ENCODE assay signal across 1 cellular context in genomic region chr9:38170763-38171537, GRCh38.
TF ChIP-seq lines count a peak whose summit lies in the region.
"Not testable (repeated sequence)": the region's sequence is repeated elsewhere in the genome, so short reads cannot be mapped to it uniquely, and the experiment has no call there.

No MANE protein-coding gene starts in this region.

TF ChIP-seq in K562, 482 proteins besides CTCF, POLR2A, EP300 and RAD21 (continued from another document and continues in another):
- TF ChIP-seq MLLT1 (IDR thresholded peaks at IDR 0.05) (peak in 1 of 2 experiments; percentile 53; a peak in 1 of 4 replicates), TOE1 (IDR thresholded peaks at IDR 0.05; ENCODE audit: borderline replicate concordance) (peak; percentile 91), SMARCC2 (IDR thresholded peaks at IDR 0.05; ENCODE audit: low read depth) (peak; percentile 63; the same call in 1 of the 2 replicates), KLF16 (IDR thresholded peaks at IDR 0.05) (0 out of 2 replicates have a peak, but pooled peaks have one; percentile 15), ZNF280A (IDR thresholded peaks at IDR 0.05; ENCODE audit: low read depth, partially characterized antibody) (peak; percentile 95), ESRRA (IDR thresholded peaks at IDR 0.05; ENCODE audit: borderline replicate concordance, low read depth) (peak; percentile 73), FOXA3 (CRISPR knock-in tag; conservative IDR thresholded peaks at IDR 0.05 in 1 of 2, IDR thresholded peaks at IDR 0.05 in 1 of 2) (peak in 1 of 2 experiments; percentile 53; a peak in 1 of 4 replicates), ZNF639 (CRISPR knock-in tag; conservative IDR thresholded peaks at IDR 0.05 in 1 of 2, IDR thresholded peaks at IDR 0.05 in 1 of 2) (peak in 1 of 2 experiments; percentile 64; a peak in 2 of 4 replicates), MTA1 (IDR thresholded peaks at IDR 0.05; ENCODE audit: borderline replicate concordance) (peak; percentile 85; the same call in 1 of the 2 replicates), ATF1 (tag; IDR thresholded peaks at IDR 0.05) (peak; percentile 75), KHSRP (IDR thresholded peaks at IDR 0.05) (peak; percentile 28; the same call in 1 of the 2 replicates), BRD9 (IDR thresholded peaks at IDR 0.05; ENCODE audit: low read depth, partially characterized antibody) (peak; percentile 83), TFAP4 (CRISPR knock-in tag; IDR thresholded peaks at IDR 0.05; ENCODE audit: borderline replicate concordance) (peak; percentile 87), JUN (IDR thresholded peaks at IDR 0.05; ENCODE audit: borderline replicate concordance, low read depth, low read length) (peak; percentile 99), JUN (CRISPR knock-in tag; IDR thresholded peaks at IDR 0.05; ENCODE audit: borderline replicate concordance) (peak; percentile 97), TAF9B (IDR thresholded peaks at IDR 0.05; ENCODE audit: partially characterized antibody) (peak; percentile 89), HDAC1 (IDR thresholded peaks at IDR 0.05) (peak in 1 of 2 experiments; percentile 22; a peak in 1 of 4 replicates), PYGO2 (tag; IDR thresholded peaks at IDR 0.05) (peak; percentile 84), CTBP1 (IDR thresholded peaks at IDR 0.05; ENCODE audit: borderline replicate concordance) (peak; percentile 72; the same call in 1 of the 2 replicates), CEBPG (CRISPR knock-in tag; IDR thresholded peaks at IDR 0.05) (peak; percentile 5; the same call in 1 of the 2 replicates), HEY1 (CRISPR knock-in tag; IDR thresholded peaks at IDR 0.05; ENCODE audit: borderline replicate concordance) (peak; percentile 62; the same call in 1 of the 2 replicates), ZNF318 (IDR thresholded peaks at IDR 0.05; ENCODE audit: borderline replicate concordance in 1 of 2, low read depth in 1 of 2) (peak in 1 of 2 experiments; percentile 99; a peak in 2 of 4 replicates), JUND (IDR thresholded peaks at IDR 0.05; ENCODE audit: borderline replicate concordance, low read depth, low read length) (peak; percentile 97), JUND (tag; IDR thresholded peaks at IDR 0.05; ENCODE audit: borderline replicate concordance, low read depth, low read length) (peak; percentile 98), THRB (CRISPR knock-in tag; conservative IDR thresholded peaks at IDR 0.05) (0 out of 2 replicates have a peak, but pooled peaks have one; percentile 43), MAZ (CRISPR knock-in tag; conservative IDR thresholded peaks at IDR 0.05 in 1 of 2, IDR thresholded peaks at IDR 0.05 in 1 of 2) (peak; percentile 44 to 56; a peak in 3 of 4 replicates), E2F8 (IDR thresholded peaks at IDR 0.05; ENCODE audit: low read depth, partially characterized antibody) (peak; percentile 44), TFE3 (CRISPR knock-in tag; IDR thresholded peaks at IDR 0.05) (peak; percentile 50; the same call in 1 of the 2 replicates), USF1 (CRISPR knock-in tag; IDR thresholded peaks at IDR 0.05) (peak; percentile 79), VEZF1 (CRISPR knock-in tag; IDR thresholded peaks at IDR 0.05) (peak; percentile 55)
- TF ChIP-seq TOE1 (CRISPR knock-in tag; IDR thresholded peaks at IDR 0.05; ENCODE audit: borderline replicate concordance, low read depth); ATF1 (CRISPR knock-in tag; IDR thresholded peaks at IDR 0.05); CEBPG (tag; conservative IDR thresholded peaks at IDR 0.05 in 1 of 2, IDR thresholded peaks at IDR 0.05 in 1 of 2): not testable (repeated sequence)
